In genomic region chr10:106577756-106578155, GRCh38 we compare ENCODE assay signal across 17 cellular contexts.
"Had no signal": no experiment of that assay in that cellular context is flagged by ENCODE, and none has a peak within 500 bp of the region (broad histone marks: within the 10 kb centered on the region; RNA-seq: fewer than 3 reads in every experiment).

No MANE protein-coding gene starts in this region.

- H3K9ac ChIP-seq: neural progenitor cell had no signal

- H3K4me3 ChIP-seq: colonic mucosa, heart left ventricle, neural progenitor cell, ovary, right atrium auricular region, sigmoid colon, skin epidermis had no signal

- H3K27ac Mint-ChIP-seq: endodermal cell; natural killer cell treated with Interleukin-12 subunit alpha and Interleukin-12 subunit beta and Interleukin-15 and Interleukin-18, amount 100 ng/mL, for 72 hours had no signal

- H3K27me3 Mint-ChIP-seq: natural killer cell treated with Interleukin-12 subunit alpha and Interleukin-12 subunit beta and Interleukin-15 and Interleukin-18, amount 100 ng/mL, for 72 hours; type B pancreatic cell had no signal

- H3K9me3 ChIP-seq: colonic mucosa, heart left ventricle, ovary, right atrium auricular region, sigmoid colon had no signal

- H3K9me3 Mint-ChIP-seq: endodermal cell, type B pancreatic cell had no signal

- H2AFZ ChIP-seq: neural progenitor cell had no signal

- H3K36me3 Mint-ChIP-seq: natural killer cell treated with Interleukin-12 subunit alpha and Interleukin-12 subunit beta and Interleukin-15 and Interleukin-18, amount 100 ng/mL, for 72 hours; type B pancreatic cell had no signal

- H3K4me2 ChIP-seq: neural progenitor cell had no signal

- H3K4me1 ChIP-seq: colonic mucosa, heart left ventricle, right atrium auricular region, sigmoid colon had no signal

- DNase-seq: colonic mucosa; dermis blood vessel endothelial cell; erythroblast; foreskin melanocyte; heart left ventricle; midbrain; ovary; sigmoid colon; stimulated activated CD4-positive, alpha-beta T cell treated with anti-CD3 and anti-CD28 coated beads, Interleukin-12 subunit alpha, Interleukin-12 subunit beta, amount 100 ng/mL, for 4 hours; stimulated activated CD4-positive, alpha-beta T cell treated with anti-CD3 and anti-CD28 coated beads, Interleukin-2, amount 100 ng/mL, for 48 hours; stimulated activated naive CD4-positive, alpha-beta T cell treated with Interleukin-2 at 50 U/mL for 16 hours had no signal

- H3K27me3 ChIP-seq: colonic mucosa, neural progenitor cell, ovary, right atrium auricular region, sigmoid colon had no signal

- H3K36me3 ChIP-seq: colonic mucosa, heart left ventricle, neural progenitor cell, ovary, right atrium auricular region, sigmoid colon had no signal

- H3K4me3 Mint-ChIP-seq: natural killer cell treated with Interleukin-12 subunit alpha and Interleukin-12 subunit beta and Interleukin-15 and Interleukin-18, amount 100 ng/mL, for 72 hours; neural progenitor cell had no signal

- H3K27ac ChIP-seq: colonic mucosa, heart left ventricle, neural progenitor cell, ovary, right atrium auricular region, sigmoid colon, skin epidermis had no signal
